In genomic region chr11:35662061-35662648, GRCh38 we compare ENCODE assay signal across 8 cellular contexts. TPM values are rescaled to one million over a fixed set of nuclear protein-coding genes. Genes with fewer than 3 reads are reported as not detected.
DNase-seq lines count a peak whose midpoint lies in the region; ATAC-seq, FAIRE-seq and TF ChIP-seq lines count a peak whose summit lies in the region.

No MANE protein-coding gene starts in this region.

- ATAC-seq in GM21447 (IDR thresholded peaks at IDR 0.05; ENCODE audit: unreplicated experiment) (peak; percentile 58), esophagus mucosa (peak; percentile 20)

- peaks cover 39% of the 10 kb centered on the region for H3K36me3 Mint-ChIP-seq in nephron (ENCODE audit: low read depth)

- H3K4me3 Mint-ChIP-seq in nephron = peak overlapping the region; percentile 91 to 93 (median 93)

- peak overlapping the region; percentile 63 for H3K4me3 ChIP-seq in HUES6 (ENCODE audit: low read depth, low read length)

- peaks cover 30% of the 10 kb centered on the region for H3K9me3 ChIP-seq in HUES6 (ENCODE audit: control insufficient read depth, insufficient read depth, low read depth, low read length)

- peak overlapping the region; percentile 76 for H3K9ac ChIP-seq in HUES6 (ENCODE audit: low read length)

- DNase-seq in GM10248 (ENCODE audit: extremely low spot score) = peak; percentile 33
- DNase-seq in RCC 7860 (ENCODE audit: low spot score) = no peak
- DNase-seq in 8988T = no peak

- no peak for FAIRE-seq in RCC 7860 (lab: Jason Lieb, UNC)

- H3K27ac ChIP-seq in HUES6 (ENCODE audit: low read depth, low read length) = no peak overlapping the region
- H3K27ac ChIP-seq in VCaP = peak overlapping the region; percentile 94

- H3K4me1 ChIP-seq in HUES6 (ENCODE audit: control insufficient read depth, insufficient read depth, low read length) = no peaks in the 10 kb centered on the region

- CTCF ChIA-PET in GM10248 (lab: Yijun Ruan, JAX) = no interaction called here

- H3K27ac Mint-ChIP-seq in nephron = peak overlapping the region; percentile 96 to 98 (median 97)

- peaks cover 34% of the 10 kb centered on the region for H3K9me3 Mint-ChIP-seq in nephron

- POLR2A ChIA-PET in GM10248 (lab: Yijun Ruan, JAX) = no interaction called here

- H3K27me3 Mint-ChIP-seq in nephron (ENCODE audit: low read depth) = no peaks in the 10 kb centered on the region

- H3K4me1 Mint-ChIP-seq in nephron = peaks cover 40% of the 10 kb centered on the region

- no peak for TF ChIP-seq CTCF in GM10248 (IDR thresholded peaks at IDR 0.05; ENCODE audit: control extremely low read depth, extremely low read depth, low read depth, missing control alignments)
- TF ChIP-seq CTCF in VCaP (conservative IDR thresholded peaks at IDR 0.05) = no peak
- no peak for TF ChIP-seq CTCF in nephron (IDR thresholded peaks at IDR 0.05; ENCODE audit: unreplicated experiment in 3 of 3)

- peaks cover 35% of the 10 kb centered on the region for H3K27me3 ChIP-seq in HUES6 (ENCODE audit: control insufficient read depth, insufficient read depth, low read length)

- peaks cover 5% of the 10 kb centered on the region; the same call in 1 of the 2 replicates for H3K36me3 ChIP-seq in HUES6 (ENCODE audit: control insufficient read depth, insufficient read depth, low read length)

RNA-seq across cellular contexts. Expression of gene TRIM44, which starts 0.4 kb away (rescaled TPM):
- total RNA-seq in esophagus mucosa = 22.7 TPM

RNA-seq across cellular contexts. Expression of gene FJX1, which starts 43.9 kb away (rescaled TPM):
- total RNA-seq in esophagus mucosa = 5.6 TPM
